In genomic region chr15:50876260-50876988, GRCh38 we compare ENCODE assay signal across 8 cellular contexts. TPM values are rescaled to one million over a fixed set of nuclear protein-coding genes. Genes with fewer than 3 reads are reported as not detected.
DNase-seq lines count a peak whose midpoint lies in the region; ATAC-seq and TF ChIP-seq lines count a peak whose summit lies in the region.

No MANE protein-coding gene starts in this region.

- H3K36me3 ChIP-seq in HEK293 (ENCODE audit: control insufficient read depth in 2 of 2, insufficient read depth in 1 of 2, low read length in 2 of 2) (no peaks in the 10 kb centered on the region), smooth muscle cell (ENCODE audit: low read depth) (no peaks in the 10 kb centered on the region)

- H3K27me3 Mint-ChIP-seq in activated CD4-positive, alpha-beta memory T cell treated with anti-CD3 and anti-CD28 coated beads, Interleukin-2, amount 10 ng/mL, durations not matched to agents 7 days and 5 days: peaks cover 12% of the 10 kb centered on the region

- no peak for ATAC-seq in right cardiac atrium
- ATAC-seq in HG02938 (IDR thresholded peaks at IDR 0.05; ENCODE audit: unreplicated experiment): no peak

- H3K79me2 ChIP-seq in smooth muscle cell (ENCODE audit: low read depth): no peaks in the 10 kb centered on the region

- peak overlapping the region; percentile 93 for H2AFZ ChIP-seq in smooth muscle cell (ENCODE audit: low read depth)

- peak overlapping the region; percentile 58 for H3K4me3 Mint-ChIP-seq in activated CD4-positive, alpha-beta memory T cell treated with anti-CD3 and anti-CD28 coated beads, Interleukin-2, amount 10 ng/mL, durations not matched to agents 7 days and 5 days

- H3K4me1 Mint-ChIP-seq in activated CD4-positive, alpha-beta memory T cell treated with anti-CD3 and anti-CD28 coated beads, Interleukin-2, amount 10 ng/mL, durations not matched to agents 7 days and 5 days: peaks cover 46% of the 10 kb centered on the region

- H3K27ac ChIP-seq in HEK293 (ENCODE audit: extremely low read depth, low read depth, low read length) (no peak overlapping the region), right cardiac atrium (ENCODE audit: low read length) (no peak overlapping the region), smooth muscle cell (ENCODE audit: low read depth) (no peak overlapping the region)

- peak overlapping the region; percentile 86 for H3K4me2 ChIP-seq in smooth muscle cell

- no peaks in the 10 kb centered on the region for H3K9me3 Mint-ChIP-seq in activated CD4-positive, alpha-beta memory T cell treated with anti-CD3 and anti-CD28 coated beads, Interleukin-2, amount 10 ng/mL, durations not matched to agents 7 days and 5 days

- no peaks in the 10 kb centered on the region for H3K9me3 ChIP-seq in HEK293 (ENCODE audit: control insufficient read depth, insufficient read depth, low read depth, low read length)
- no peaks in the 10 kb centered on the region for H3K9me3 ChIP-seq in right cardiac atrium (ENCODE audit: control insufficient read depth, low read length)
- no peaks in the 10 kb centered on the region for H3K9me3 ChIP-seq in smooth muscle cell (replicated peaks; ENCODE audit: low read depth)

- intact Hi-C loops in right cardiac atrium (cut with DNase I): loop anchor here in 3 of 4 donors (2.0 to 10.0 kb wide), 3 partner anchors 112 to 202 kb away; partner anchors contain the start of gene SPPL2A (in 1 of the 3)

- CTCF ChIA-PET in HEK293 (lab: Yijun Ruan, JAX): interaction anchor here (0.5 to 2.4 kb wide), 16 partner anchors 8 to 1142 kb away, joined by 3 to 19 read pairs (median 3); partner anchors contain the start of gene MAPK6
- CTCF ChIA-PET in activated CD4-positive, alpha-beta memory T cell treated with anti-CD3 and anti-CD28 coated beads, Interleukin-2, amount 10 ng/mL, durations not matched to agents 7 days and 5 days (lab: Charles Lee): interaction anchor here (0.7 to 4.0 kb wide), 19 partner anchors 9 to 694 kb away, joined by 3 to 24 read pairs (median 3); partner anchors contain the start of genes GABPB1, SLC27A2 and SPPL2A

- WGBS in right cardiac atrium: 78% methylated on average over 19 of the region's 19 CpGs
- 84% methylated on average over 19 of the region's 19 CpGs for WGBS in smooth muscle cell (ENCODE audit: low lambda C conversion rate)

- TF ChIP-seq CTCF in HEK293 (tag by site-specific recombination; IDR thresholded peaks at IDR 0.05): no peak
- no peak for TF ChIP-seq CTCF in smooth muscle cell (IDR thresholded peaks at IDR 0.05; ENCODE audit: borderline replicate concordance, insufficient read depth, poor library complexity, severe bottlenecking)

- H4K20me1 ChIP-seq in smooth muscle cell (ENCODE audit: low read depth): no peaks in the 10 kb centered on the region

- H3K9ac ChIP-seq in smooth muscle cell (ENCODE audit: low read depth): peak overlapping the region; percentile 36

- H3K4me3 ChIP-seq in HEK293 (ENCODE audit: low read depth, low read length) (peak overlapping the region; percentile 30), right cardiac atrium (ENCODE audit: low read length) (peak overlapping the region; percentile 42), smooth muscle cell (peak overlapping the region; percentile 47)

- no peaks in the 10 kb centered on the region for H3F3A ChIP-seq in smooth muscle cell (ENCODE audit: low read depth)

- peak overlapping the region; percentile 52 for H3K27ac Mint-ChIP-seq in activated CD4-positive, alpha-beta memory T cell treated with anti-CD3 and anti-CD28 coated beads, Interleukin-2, amount 10 ng/mL, durations not matched to agents 7 days and 5 days

- H3K27me3 ChIP-seq in right cardiac atrium (ENCODE audit: control insufficient read depth, insufficient read depth): no peaks in the 10 kb centered on the region
- no peaks in the 10 kb centered on the region for H3K27me3 ChIP-seq in smooth muscle cell (ENCODE audit: low read depth)

- H3K36me3 Mint-ChIP-seq in activated CD4-positive, alpha-beta memory T cell treated with anti-CD3 and anti-CD28 coated beads, Interleukin-2, amount 10 ng/mL, durations not matched to agents 7 days and 5 days (ENCODE audit: low read depth): no peaks in the 10 kb centered on the region

- DNase-seq in activated CD4-positive, alpha-beta memory T cell treated with anti-CD3 and anti-CD28 coated beads, Interleukin-2, amount 10 ng/mL, durations not matched to agents 7 days and 5 days: no peak
- DNase-seq in right cardiac atrium (no peak), smooth muscle cell (lab: John Stamatoyannopoulos, UW; ENCODE audit: unreplicated experiment) (no peak), NCI-H2227 treated with DMSO at 0.1 percent for 48 hours (lab: John Stamatoyannopoulos, UW) (no peak), NCI-H2171 (lab: John Stamatoyannopoulos, UW) (no peak)
- DNase-seq in central memory CD4-positive, alpha-beta T cell: no peak

- H3K4me1 ChIP-seq in HEK293 (ENCODE audit: control insufficient read depth, insufficient read depth, low read length) (no peaks in the 10 kb centered on the region), right cardiac atrium (ENCODE audit: control insufficient read depth, insufficient read depth, low read length) (no peaks in the 10 kb centered on the region), smooth muscle cell (ENCODE audit: low read depth) (peaks cover 10% of the 10 kb centered on the region)

- POLR2A ChIA-PET in HEK293 (lab: Yijun Ruan, JAX): no interaction called here
- POLR2A ChIA-PET in activated CD4-positive, alpha-beta memory T cell treated with anti-CD3 and anti-CD28 coated beads, Interleukin-2, amount 10 ng/mL, durations not matched to agents 7 days and 5 days (lab: Charles Lee): interaction anchor here (0.6 to 1.8 kb wide), 7 partner anchors 9 to 520 kb away, joined by 3 to 8 read pairs (median 5); no protein-coding TSS in a partner anchor

TF ChIP-seq in HEK293, 187 proteins besides CTCF, POLR2A, EP300 and RAD21:
- TF ChIP-seq ZIC2 (tag by site-specific recombination; IDR thresholded peaks at IDR 0.05): no peak
- TF ChIP-seq ZNF701 (tag by site-specific recombination; IDR thresholded peaks at IDR 0.05): no peak
- no peak for TF ChIP-seq ZSCAN4 (tag by site-specific recombination; IDR thresholded peaks at IDR 0.05)
- TF ChIP-seq ZNF610 (tag by site-specific recombination; IDR thresholded peaks at IDR 0.05; ENCODE audit: borderline replicate concordance): no peak
- no peak for TF ChIP-seq ZNF558 (tag by site-specific recombination; IDR thresholded peaks at IDR 0.05)
- no peak for TF ChIP-seq ZNF350 (tag by site-specific recombination; IDR thresholded peaks at IDR 0.05)

RNA-seq across cellular contexts. Expression of gene AP4E1, which starts 32.1 kb away (rescaled TPM):
- total RNA-seq in activated CD4-positive, alpha-beta memory T cell treated with anti-CD3 and anti-CD28 coated beads, Interleukin-2, amount 10 ng/mL, durations not matched to agents 7 days and 5 days: 10 to 100 TPM; 13.3 to 14.5 TPM
- total RNA-seq in right cardiac atrium (10 to 100 TPM in 1 of 4 donors, 1 to 10 TPM in 3; 6.0 to 10.6 (median 8.0) TPM), smooth muscle cell (8.2 and 13.4 TPM in 2 replicates)
- polyA plus RNA-seq in right cardiac atrium (2.5 TPM), smooth muscle cell (2.3 and 3.5 TPM in 2 replicates)
